Comparison of ENCODE assay signal across 18 cellular contexts in genomic region chr1:163048970-163049680, GRCh38. TPM values are rescaled to one million over a fixed set of nuclear protein-coding genes. Genes with fewer than 3 reads are reported as not detected.
DNase-seq lines count a peak whose midpoint lies in the region; ATAC-seq, FAIRE-seq and TF ChIP-seq lines count a peak whose summit lies in the region.
"Had no signal": no experiment of that assay in that cellular context is flagged by ENCODE, and none has a peak within 500 bp of the region (broad histone marks: within the 10 kb centered on the region; RNA-seq: fewer than 3 reads in every experiment).

No MANE protein-coding gene starts in this region.

- FAIRE-seq in K562 (lab: Jason Lieb, UNC): no peak

- no peak overlapping the region for H3K27ac ChIP-seq in K562 (ENCODE audit: extremely low read depth, low read depth, low read length)
- H3K27ac ChIP-seq: BLaER1, SJSA1 had no signal

- TF ChIP-seq RAD21 in K562 (CRISPR knock-in tag; conservative IDR thresholded peaks at IDR 0.05 in 1 of 2, IDR thresholded peaks at IDR 0.05 in 1 of 2): no peak

- no peaks in the 10 kb centered on the region for H3K4me1 ChIP-seq in K562 (replicated peaks in 1 of 2; ENCODE audit: control insufficient read depth in 2 of 2, insufficient read depth in 2 of 2, low read length in 2 of 2)
- H3K4me1 ChIP-seq: BLaER1, HAP-1 had no signal

- no peak for TF ChIP-seq POLR2A in K562 (conservative IDR thresholded peaks at IDR 0.05)

- H3K4me2 ChIP-seq in K562 (ENCODE audit: insufficient read depth, low read length): no peak overlapping the region
- H3K4me2 ChIP-seq: BLaER1 had no signal

- H3K9me3 ChIP-seq in K562 (replicated peaks; ENCODE audit: control insufficient read depth, insufficient read depth, low read depth, low read length): no peaks in the 10 kb centered on the region
- H3K9me3 ChIP-seq: BLaER1, HAP-1, SJSA1 had no signal

- no peak for TF ChIP-seq EP300 in K562 (IDR thresholded peaks at IDR 0.05; ENCODE audit: low read length)

- WGBS in K562 (ENCODE audit: insufficient coverage, low coverage, missing lambda C conversion rate): 2% methylated on average over 9 of the region's 9 CpGs

- H2AFZ ChIP-seq in K562 (ENCODE audit: low read depth, low read length): no peak overlapping the region

- H3K4me3 Mint-ChIP-seq in natural killer cell treated with Interleukin-12 subunit alpha and Interleukin-12 subunit beta and Interleukin-15 and Interleukin-18, amount 100 ng/mL, for 72 hours: no peak overlapping the region
- H3K4me3 Mint-ChIP-seq: CD8-positive, alpha-beta T cell; T-helper 2 cell treated with Interferon-gamma antibody and Interleukin-4, amounts not matched to agents 5 μg/mL and 100 μg/mL, for 36 hours had no signal

- TF ChIP-seq CTCF in K562 (IDR thresholded peaks at IDR 0.05 in 2 of 3, conservative IDR thresholded peaks at IDR 0.05 in 1 of 3; ENCODE audit: insufficient read depth in 2 of 3, low read depth in 1 of 3, low read length in 3 of 3): no peak

- H3K9ac ChIP-seq in K562 (ENCODE audit: insufficient read depth in 1 of 2, low read depth in 2 of 2, low read length in 2 of 2): no peak overlapping the region
- H3K9ac ChIP-seq: BLaER1 had no signal

- ATAC-seq in K562: no peak
- ATAC-seq in GM21529 (IDR thresholded peaks at IDR 0.05; ENCODE audit: unreplicated experiment): no peak
- no peak for ATAC-seq in natural killer cell treated with Interleukin-12 subunit alpha and Interleukin-12 subunit beta and Interleukin-15 and Interleukin-18, amount 100 ng/mL, for 72 hours
- ATAC-seq: CD8-positive, alpha-beta T cell had no signal

- no peaks in the 10 kb centered on the region for H3K9me3 Mint-ChIP-seq in natural killer cell treated with Interleukin-12 subunit alpha and Interleukin-12 subunit beta and Interleukin-15 and Interleukin-18, amount 100 ng/mL, for 72 hours
- H3K9me3 Mint-ChIP-seq: CD8-positive, alpha-beta T cell; T-helper 2 cell treated with Interferon-gamma antibody and Interleukin-4, amounts not matched to agents 5 μg/mL and 100 μg/mL, for 36 hours had no signal

- no peak overlapping the region for H3K4me3 ChIP-seq in K562
- H3K4me3 ChIP-seq: BLaER1, HAP-1, SJSA1 had no signal

- no TSS peak for BruUV-seq in K562 (replicated peaks; lab: Mats Ljungman, UMichigan)

- H3K4me1 Mint-ChIP-seq in natural killer cell treated with Interleukin-12 subunit alpha and Interleukin-12 subunit beta and Interleukin-15 and Interleukin-18, amount 100 ng/mL, for 72 hours (ENCODE audit: low read depth in 2 of 2): no peaks in the 10 kb centered on the region

- H3K36me3 Mint-ChIP-seq in natural killer cell treated with Interleukin-12 subunit alpha and Interleukin-12 subunit beta and Interleukin-15 and Interleukin-18, amount 100 ng/mL, for 72 hours: no peaks in the 10 kb centered on the region
- H3K36me3 Mint-ChIP-seq: CD8-positive, alpha-beta T cell had no signal

- DNase-seq in NCI-H1092 treated with DMSO at 0.1 percent for 48 hours (lab: John Stamatoyannopoulos, UW) (peak; percentile 13), NCI-H1092 (lab: John Stamatoyannopoulos, UW) (no peak), DMS153 treated with DMSO at 0.1 percent for 48 hours (lab: John Stamatoyannopoulos, UW; ENCODE audit: unreplicated experiment) (peak; percentile 35), NCI-H2227 (lab: John Stamatoyannopoulos, UW; ENCODE audit: unreplicated experiment) (peak; percentile 52), K562 (ENCODE audit: extremely low read depth in 1 of 4, low spot score in 3 of 4) (no peak)
- no peak for DNase-seq in activated CD4-positive, CD25-positive, alpha-beta regulatory T cell (lab: John Stamatoyannopoulos, UW)
- no peak for DNase-seq in natural killer cell treated with Interleukin-12 subunit alpha and Interleukin-12 subunit beta and Interleukin-15 and Interleukin-18, amount 100 ng/mL, for 72 hours (ENCODE audit: low spot score)
- DNase-seq: 8988T; CD8-positive, alpha-beta T cell; MV-4-11; NCI-H187 treated with DMSO at 0.1 percent for 48 hours; NCI-H345; NCI-H82 had no signal

- no peaks in the 10 kb centered on the region for H4K20me1 ChIP-seq in K562 (replicated peaks; ENCODE audit: control insufficient read depth, insufficient read depth, low read length)
- H4K20me1 ChIP-seq: BLaER1 had no signal

- H3K27ac Mint-ChIP-seq in natural killer cell treated with Interleukin-12 subunit alpha and Interleukin-12 subunit beta and Interleukin-15 and Interleukin-18, amount 100 ng/mL, for 72 hours: no peak overlapping the region
- H3K27ac Mint-ChIP-seq: CD8-positive, alpha-beta T cell; T-helper 2 cell treated with Interferon-gamma antibody and Interleukin-4, amounts not matched to agents 5 μg/mL and 100 μg/mL, for 36 hours had no signal

- no peaks in the 10 kb centered on the region for H3K9me1 ChIP-seq in K562 (ENCODE audit: control insufficient read depth, insufficient read depth, low read length)

- no peaks in the 10 kb centered on the region for H3K79me2 ChIP-seq in K562 (ENCODE audit: control insufficient read depth, insufficient read depth, low read length)

- H3K27me3 Mint-ChIP-seq in natural killer cell treated with Interleukin-12 subunit alpha and Interleukin-12 subunit beta and Interleukin-15 and Interleukin-18, amount 100 ng/mL, for 72 hours: peaks cover 9 to 51% of the 10 kb centered on the region in 2 donors

- in situ Hi-C loops in K562 (cut with MboI): no loop called here

- H3K27me3 ChIP-seq in K562 (ENCODE audit: control insufficient read depth in 2 of 2, insufficient read depth in 2 of 2, low read length in 2 of 2): 0 out of 5 replicates have a peak, but pooled peaks cover 0 to 2% of the 10 kb centered on the region in 2 experiments
- H3K27me3 ChIP-seq: BLaER1, SJSA1 had no signal

- intact Hi-C loops in K562 (cut with micrococcal nuclease): no loop called here

- CTCF ChIA-PET in K562 (lab: Yijun Ruan, JAX; ENCODE audit: low intra/inter-chr PET ratio): no interaction called here

- POLR2A ChIA-PET in K562 (lab: Yijun Ruan, JAX): no interaction called here

- no peaks in the 10 kb centered on the region for H3K36me3 ChIP-seq in K562 (ENCODE audit: control insufficient read depth, insufficient read depth, low read length)
- H3K36me3 ChIP-seq: BLaER1, HAP-1, SJSA1 had no signal

TF ChIP-seq in K562, 482 proteins besides CTCF, POLR2A, EP300 and RAD21:
- no peak for TF ChIP-seq USF1 (CRISPR knock-in tag; IDR thresholded peaks at IDR 0.05)
- TF ChIP-seq POLR2AphosphoS5 (IDR thresholded peaks at IDR 0.05; ENCODE audit: control insufficient read depth, insufficient read depth, low read depth, low read length): no peak
- peak; percentile 20; the same call in 1 of the 2 replicates for TF ChIP-seq C11orf30 (IDR thresholded peaks at IDR 0.05; ENCODE audit: low read depth)
- peak; percentile 56 for TF ChIP-seq ZNF316 (IDR thresholded peaks at IDR 0.05)

RNA-seq across cellular contexts. Expression of gene RGS4, which starts 20.0 kb away (rescaled TPM):
- not detected in 2 replicates for total RNA-seq in K562 (2011; cell fraction: chromatin; rRNA removed; ENCODE audit: low replicate concordance)
- total RNA-seq in K562 (2011; cell fraction: nucleolus; rRNA removed): not detected in 2 replicates
- total RNA-seq in K562 (2011; cell fraction: nucleoplasm; rRNA removed): not detected in 2 replicates
- not detected in 2 replicates for total RNA-seq in K562 (2014; rRNA removed)
- not detected in 2 replicates for total RNA-seq in K562 (2014; rRNA removed; fragmentation: Illumina TruSeq; extraction: Trizol)
- total RNA-seq in K562 (2015; rRNA removed; fragmentation: Illumina TruSeq; extraction: Trizol): not detected in 2 replicates
- total RNA-seq in K562 (2021): not detected in 2 replicates
- not detected in 2 replicates for polyA plus RNA-seq in K562 (2011; rRNA removed)
- not detected in 2 replicates for polyA plus RNA-seq in K562 (2011; cell fraction: cytosol; rRNA removed)
- not detected in 2 replicates for polyA plus RNA-seq in K562 (2011; cell fraction: nucleus; rRNA removed)
- polyA plus RNA-seq in K562 (2012): 0.08 TPM in 1 of 2 replicates, not detected in the other
- polyA plus RNA-seq in K562 (2014; fragmentation: Illumina TruSeq; extraction: Trizol): not detected in 2 replicates
- not detected for polyA plus RNA-seq in K562 (2014; fragmentation: Nextera tagmentation; extraction: Ambion mirVana)
- not detected in 2 replicates for polyA plus RNA-seq in K562 (2014; rRNA removed)
- polyA minus RNA-seq in K562 (2011; rRNA and poly(A)+ RNA removed): not detected in 2 replicates
- not detected in 2 replicates for polyA minus RNA-seq in K562 (2011; cell fraction: cytosol; rRNA and poly(A)+ RNA removed)
- polyA minus RNA-seq in K562 (2011; cell fraction: nucleus; rRNA and poly(A)+ RNA removed): not detected in 2 replicates
- total RNA-seq in natural killer cell treated with Interleukin-12 subunit alpha and Interleukin-12 subunit beta and Interleukin-15 and Interleukin-18, amount 100 ng/mL, for 72 hours: not detected
- total RNA-seq: CD8-positive, alpha-beta T cell had no signal

Comparison
In these comparisons a context has a peak if more than half of its experiments do, and no peak if none do; other contexts are left out.
1. DNase-seq: peak in NCI-H1092 treated with DMSO at 0.1 percent for 48 hours (single experiment), DMS153 treated with DMSO at 0.1 percent for 48 hours (single experiment) and NCI-H2227 (single experiment); none in NCI-H1092 (single experiment), K562 (0 of 4), activated CD4-positive, CD25-positive, alpha-beta regulatory T cell (0 of 4) and natural killer cell treated with Interleukin-12 subunit alpha and Interleukin-12 subunit beta and Interleukin-15 and Interleukin-18, amount 100 ng/mL, for 72 hours (single experiment).